Comparison of ENCODE assay signal across 1 cellular context in the genomic region with DNA sequence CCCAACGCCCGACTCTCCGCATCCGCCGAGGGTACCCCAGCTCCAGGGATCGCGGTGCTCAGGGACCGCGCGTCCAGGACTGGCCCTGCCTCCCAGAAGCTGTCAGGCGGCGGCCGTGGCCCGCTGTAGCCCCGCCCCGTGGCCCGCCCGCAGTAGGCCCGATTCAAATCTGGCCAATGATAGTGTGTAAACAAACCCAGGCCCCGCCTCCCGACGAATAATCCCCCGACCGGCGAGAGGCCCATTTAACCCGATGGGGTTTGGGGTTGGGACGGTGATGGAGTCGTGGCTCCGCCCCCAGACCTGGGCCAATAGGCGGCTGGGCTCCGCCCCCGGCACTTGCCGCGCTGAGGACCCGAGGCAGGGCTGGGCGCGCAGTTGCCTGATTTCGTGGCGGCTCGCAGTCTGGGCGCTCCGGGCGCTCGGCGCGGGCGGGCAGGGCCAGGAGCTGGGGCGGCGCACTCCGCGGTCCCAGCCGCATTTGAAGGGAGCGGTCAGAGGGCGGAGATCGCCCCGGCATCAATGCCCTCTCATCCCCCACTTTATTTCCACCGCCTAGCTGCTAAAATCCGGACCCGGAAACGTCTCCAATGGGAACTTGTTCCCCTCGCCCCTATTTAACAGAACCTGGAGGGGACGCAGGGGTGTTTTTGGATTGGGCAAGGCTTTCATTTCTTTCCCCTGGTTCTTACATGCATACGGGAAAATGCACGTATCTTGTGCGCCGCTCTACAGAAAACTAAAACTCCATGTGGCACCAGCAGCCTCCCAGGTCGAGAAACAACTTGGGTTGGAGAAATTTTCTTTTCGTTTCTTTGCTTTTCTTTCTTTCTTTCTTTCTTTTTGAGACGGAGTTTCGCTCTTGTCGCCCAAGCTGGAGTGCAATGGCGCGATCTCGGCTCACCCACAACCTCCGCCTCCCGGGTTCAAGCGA.
A peak's percentile ranks its signal among the peaks of the same experiment; 100 is the strongest.
TF ChIP-seq lines count a peak whose summit lies in the region.

No MANE protein-coding gene starts in this region.

TF ChIP-seq in K562, 482 proteins besides CTCF, POLR2A, EP300 and RAD21 (continued from another document and continues in another):
- TF ChIP-seq, protein P1, sequence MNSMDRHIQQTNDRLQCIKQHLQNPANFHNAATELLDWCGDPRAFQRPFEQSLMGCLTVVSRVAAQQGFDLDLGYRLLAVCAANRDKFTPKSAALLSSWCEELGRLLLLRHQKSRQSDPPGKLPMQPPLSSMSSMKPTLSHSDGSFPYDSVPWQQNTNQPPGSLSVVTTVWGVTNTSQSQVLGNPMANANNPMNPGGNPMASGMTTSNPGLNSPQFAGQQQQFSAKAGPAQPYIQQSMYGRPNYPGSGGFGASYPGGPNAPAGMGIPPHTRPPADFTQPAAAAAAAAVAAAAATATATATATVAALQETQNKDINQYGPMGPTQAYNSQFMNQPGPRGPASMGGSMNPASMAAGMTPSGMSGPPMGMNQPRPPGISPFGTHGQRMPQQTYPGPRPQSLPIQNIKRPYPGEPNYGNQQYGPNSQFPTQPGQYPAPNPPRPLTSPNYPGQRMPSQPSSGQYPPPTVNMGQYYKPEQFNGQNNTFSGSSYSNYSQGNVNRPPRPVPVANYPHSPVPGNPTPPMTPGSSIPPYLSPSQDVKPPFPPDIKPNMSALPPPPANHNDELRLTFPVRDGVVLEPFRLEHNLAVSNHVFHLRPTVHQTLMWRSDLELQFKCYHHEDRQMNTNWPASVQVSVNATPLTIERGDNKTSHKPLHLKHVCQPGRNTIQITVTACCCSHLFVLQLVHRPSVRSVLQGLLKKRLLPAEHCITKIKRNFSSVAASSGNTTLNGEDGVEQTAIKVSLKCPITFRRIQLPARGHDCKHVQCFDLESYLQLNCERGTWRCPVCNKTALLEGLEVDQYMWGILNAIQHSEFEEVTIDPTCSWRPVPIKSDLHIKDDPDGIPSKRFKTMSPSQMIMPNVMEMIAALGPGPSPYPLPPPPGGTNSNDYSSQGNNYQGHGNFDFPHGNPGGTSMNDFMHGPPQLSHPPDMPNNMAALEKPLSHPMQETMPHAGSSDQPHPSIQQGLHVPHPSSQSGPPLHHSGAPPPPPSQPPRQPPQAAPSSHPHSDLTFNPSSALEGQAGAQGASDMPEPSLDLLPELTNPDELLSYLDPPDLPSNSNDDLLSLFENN (IDR thresholded peaks at IDR 0.05; ENCODE audit: low read depth in 2 of 2, low read length in 2 of 2) = 0 out of 4 replicates have a peak, but pooled peaks of 1 of the 2 experiments have one; percentile 26
- TF ChIP-seq ZBED1 (IDR thresholded peaks at IDR 0.05) = peak; percentile 47; the same call in 1 of the 2 replicates
- TF ChIP-seq, protein P2, sequence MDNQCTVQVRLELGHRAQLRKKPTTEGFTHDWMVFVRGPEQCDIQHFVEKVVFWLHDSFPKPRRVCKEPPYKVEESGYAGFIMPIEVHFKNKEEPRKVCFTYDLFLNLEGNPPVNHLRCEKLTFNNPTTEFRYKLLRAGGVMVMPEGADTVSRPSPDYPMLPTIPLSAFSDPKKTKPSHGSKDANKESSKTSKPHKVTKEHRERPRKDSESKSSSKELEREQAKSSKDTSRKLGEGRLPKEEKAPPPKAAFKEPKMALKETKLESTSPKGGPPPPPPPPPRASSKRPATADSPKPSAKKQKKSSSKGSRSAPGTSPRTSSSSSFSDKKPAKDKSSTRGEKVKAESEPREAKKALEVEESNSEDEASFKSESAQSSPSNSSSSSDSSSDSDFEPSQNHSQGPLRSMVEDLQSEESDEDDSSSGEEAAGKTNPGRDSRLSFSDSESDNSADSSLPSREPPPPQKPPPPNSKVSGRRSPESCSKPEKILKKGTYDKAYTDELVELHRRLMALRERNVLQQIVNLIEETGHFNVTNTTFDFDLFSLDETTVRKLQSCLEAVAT (IDR thresholded peaks at IDR 0.05) = peak in 1 of 2 experiments; percentile 97; a peak in 2 of 4 replicates
- peak; percentile 88 for TF ChIP-seq MYBL2 (IDR thresholded peaks at IDR 0.05; ENCODE audit: low read depth)
- TF ChIP-seq MYBL2 (CRISPR knock-in tag; IDR thresholded peaks at IDR 0.05; ENCODE audit: borderline replicate concordance) = no peak
- no peak for TF ChIP-seq ZC3H4 (CRISPR knock-in tag; IDR thresholded peaks at IDR 0.05; ENCODE audit: borderline replicate concordance)
- TF ChIP-seq PRPF4 (IDR thresholded peaks at IDR 0.05; ENCODE audit: insufficient read depth, low read depth, low read length, poor library complexity, severe bottlenecking) = no peak
- peak; percentile 86 to 88 for TF ChIP-seq NRF1 (conservative IDR thresholded peaks at IDR 0.05 in 1 of 2, IDR thresholded peaks at IDR 0.05 in 1 of 2)
- peak; percentile 27; the same call in 1 of the 2 replicates for TF ChIP-seq ZNF143 (CRISPR knock-in tag; IDR thresholded peaks at IDR 0.05)
- TF ChIP-seq, protein P3, sequence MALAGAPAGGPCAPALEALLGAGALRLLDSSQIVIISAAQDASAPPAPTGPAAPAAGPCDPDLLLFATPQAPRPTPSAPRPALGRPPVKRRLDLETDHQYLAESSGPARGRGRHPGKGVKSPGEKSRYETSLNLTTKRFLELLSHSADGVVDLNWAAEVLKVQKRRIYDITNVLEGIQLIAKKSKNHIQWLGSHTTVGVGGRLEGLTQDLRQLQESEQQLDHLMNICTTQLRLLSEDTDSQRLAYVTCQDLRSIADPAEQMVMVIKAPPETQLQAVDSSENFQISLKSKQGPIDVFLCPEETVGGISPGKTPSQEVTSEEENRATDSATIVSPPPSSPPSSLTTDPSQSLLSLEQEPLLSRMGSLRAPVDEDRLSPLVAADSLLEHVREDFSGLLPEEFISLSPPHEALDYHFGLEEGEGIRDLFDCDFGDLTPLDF (CRISPR knock-in tag; IDR thresholded peaks at IDR 0.05) = peak; percentile 79
- peak; percentile 71 for TF ChIP-seq POLR2B (IDR thresholded peaks at IDR 0.05; ENCODE audit: low read depth, partially characterized antibody)
- TF ChIP-seq RBBP5 (IDR thresholded peaks at IDR 0.05; ENCODE audit: borderline replicate concordance, insufficient read depth, low read length, poor library complexity, severe bottlenecking) = peak; percentile 50
- peak; percentile 77 for TF ChIP-seq RB1 (IDR thresholded peaks at IDR 0.05; ENCODE audit: low read depth)
- TF ChIP-seq, protein P4, sequence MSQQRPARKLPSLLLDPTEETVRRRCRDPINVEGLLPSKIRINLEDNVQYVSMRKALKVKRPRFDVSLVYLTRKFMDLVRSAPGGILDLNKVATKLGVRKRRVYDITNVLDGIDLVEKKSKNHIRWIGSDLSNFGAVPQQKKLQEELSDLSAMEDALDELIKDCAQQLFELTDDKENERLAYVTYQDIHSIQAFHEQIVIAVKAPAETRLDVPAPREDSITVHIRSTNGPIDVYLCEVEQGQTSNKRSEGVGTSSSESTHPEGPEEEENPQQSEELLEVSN (IDR thresholded peaks at IDR 0.05; ENCODE audit: borderline replicate concordance in 1 of 2, extremely low read depth in 1 of 2, insufficient read depth in 1 of 2, insufficient read length in 1 of 2, low read depth in 1 of 2, low read length in 1 of 2, poor library complexity in 1 of 2, severe bottlenecking in 1 of 2) = peak; percentile 29 to 66
- no peak for TF ChIP-seq JUN (IDR thresholded peaks at IDR 0.05; ENCODE audit: borderline replicate concordance, low read depth, low read length)
- TF ChIP-seq JUN (CRISPR knock-in tag; IDR thresholded peaks at IDR 0.05; ENCODE audit: borderline replicate concordance) = peak; percentile 96; the same call in 1 of the 2 replicates
- TF ChIP-seq HNRNPLL (IDR thresholded peaks at IDR 0.05; ENCODE audit: low read depth, low read length, poor library complexity, severe bottlenecking) = peak; percentile 68
- TF ChIP-seq U2AF1 (optimal IDR thresholded peaks at IDR 0.05; ENCODE audit: low read depth, low read length) = peak; percentile 76
- TF ChIP-seq, protein P5, sequence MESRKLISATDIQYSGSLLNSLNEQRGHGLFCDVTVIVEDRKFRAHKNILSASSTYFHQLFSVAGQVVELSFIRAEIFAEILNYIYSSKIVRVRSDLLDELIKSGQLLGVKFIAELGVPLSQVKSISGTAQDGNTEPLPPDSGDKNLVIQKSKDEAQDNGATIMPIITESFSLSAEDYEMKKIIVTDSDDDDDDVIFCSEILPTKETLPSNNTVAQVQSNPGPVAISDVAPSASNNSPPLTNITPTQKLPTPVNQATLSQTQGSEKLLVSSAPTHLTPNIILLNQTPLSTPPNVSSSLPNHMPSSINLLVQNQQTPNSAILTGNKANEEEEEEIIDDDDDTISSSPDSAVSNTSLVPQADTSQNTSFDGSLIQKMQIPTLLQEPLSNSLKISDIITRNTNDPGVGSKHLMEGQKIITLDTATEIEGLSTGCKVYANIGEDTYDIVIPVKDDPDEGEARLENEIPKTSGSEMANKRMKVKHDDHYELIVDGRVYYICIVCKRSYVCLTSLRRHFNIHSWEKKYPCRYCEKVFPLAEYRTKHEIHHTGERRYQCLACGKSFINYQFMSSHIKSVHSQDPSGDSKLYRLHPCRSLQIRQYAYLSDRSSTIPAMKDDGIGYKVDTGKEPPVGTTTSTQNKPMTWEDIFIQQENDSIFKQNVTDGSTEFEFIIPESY (CRISPR knock-in tag; IDR thresholded peaks at IDR 0.05) = peak; percentile 66
- peak; percentile 2; the same call in 1 of the 2 replicates for TF ChIP-seq JUND (IDR thresholded peaks at IDR 0.05; ENCODE audit: borderline replicate concordance, low read depth, low read length)
- peak; percentile 50; the same call in 1 of the 3 replicates for TF ChIP-seq JUND (tag; IDR thresholded peaks at IDR 0.05; ENCODE audit: borderline replicate concordance, low read depth, low read length)
- TF ChIP-seq ZNF668 (CRISPR knock-in tag; IDR thresholded peaks at IDR 0.05) = no peak
- no peak for TF ChIP-seq ASH1L (IDR thresholded peaks at IDR 0.05; ENCODE audit: borderline replicate concordance, low read depth, partially characterized antibody)
- no peak for TF ChIP-seq SIRT6 (IDR thresholded peaks at IDR 0.05; ENCODE audit: low read depth, low read length)
- TF ChIP-seq CBX1 (IDR thresholded peaks at IDR 0.05; ENCODE audit: low read depth) = 0 out of 2 replicates have a peak, but pooled peaks have one; percentile 59
- TF ChIP-seq, protein P6, sequence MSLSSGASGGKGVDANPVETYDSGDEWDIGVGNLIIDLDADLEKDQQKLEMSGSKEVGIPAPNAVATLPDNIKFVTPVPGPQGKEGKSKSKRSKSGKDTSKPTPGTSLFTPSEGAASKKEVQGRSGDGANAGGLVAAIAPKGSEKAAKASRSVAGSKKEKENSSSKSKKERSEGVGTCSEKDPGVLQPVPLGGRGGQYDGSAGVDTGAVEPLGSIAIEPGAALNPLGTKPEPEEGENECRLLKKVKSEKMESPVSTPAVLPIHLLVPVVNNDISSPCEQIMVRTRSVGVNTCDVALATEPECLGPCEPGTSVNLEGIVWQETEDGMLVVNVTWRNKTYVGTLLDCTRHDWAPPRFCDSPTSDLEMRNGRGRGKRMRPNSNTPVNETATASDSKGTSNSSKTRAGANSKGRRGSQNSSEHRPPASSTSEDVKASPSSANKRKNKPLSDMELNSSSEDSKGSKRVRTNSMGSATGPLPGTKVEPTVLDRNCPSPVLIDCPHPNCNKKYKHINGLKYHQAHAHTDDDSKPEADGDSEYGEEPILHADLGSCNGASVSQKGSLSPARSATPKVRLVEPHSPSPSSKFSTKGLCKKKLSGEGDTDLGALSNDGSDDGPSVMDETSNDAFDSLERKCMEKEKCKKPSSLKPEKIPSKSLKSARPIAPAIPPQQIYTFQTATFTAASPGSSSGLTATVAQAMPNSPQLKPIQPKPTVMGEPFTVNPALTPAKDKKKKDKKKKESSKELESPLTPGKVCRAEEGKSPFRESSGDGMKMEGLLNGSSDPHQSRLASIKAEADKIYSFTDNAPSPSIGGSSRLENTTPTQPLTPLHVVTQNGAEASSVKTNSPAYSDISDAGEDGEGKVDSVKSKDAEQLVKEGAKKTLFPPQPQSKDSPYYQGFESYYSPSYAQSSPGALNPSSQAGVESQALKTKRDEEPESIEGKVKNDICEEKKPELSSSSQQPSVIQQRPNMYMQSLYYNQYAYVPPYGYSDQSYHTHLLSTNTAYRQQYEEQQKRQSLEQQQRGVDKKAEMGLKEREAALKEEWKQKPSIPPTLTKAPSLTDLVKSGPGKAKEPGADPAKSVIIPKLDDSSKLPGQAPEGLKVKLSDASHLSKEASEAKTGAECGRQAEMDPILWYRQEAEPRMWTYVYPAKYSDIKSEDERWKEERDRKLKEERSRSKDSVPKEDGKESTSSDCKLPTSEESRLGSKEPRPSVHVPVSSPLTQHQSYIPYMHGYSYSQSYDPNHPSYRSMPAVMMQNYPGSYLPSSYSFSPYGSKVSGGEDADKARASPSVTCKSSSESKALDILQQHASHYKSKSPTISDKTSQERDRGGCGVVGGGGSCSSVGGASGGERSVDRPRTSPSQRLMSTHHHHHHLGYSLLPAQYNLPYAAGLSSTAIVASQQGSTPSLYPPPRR (CRISPR knock-in tag; IDR thresholded peaks at IDR 0.05; ENCODE audit: borderline replicate concordance) = 0 out of 2 replicates have a peak, but pooled peaks have one; percentile 42
- no peak for TF ChIP-seq PML (IDR thresholded peaks at IDR 0.05; ENCODE audit: low read length)
- 0 out of 2 replicates have a peak, but pooled peaks have one; percentile 17 for TF ChIP-seq LCOR (CRISPR knock-in tag; IDR thresholded peaks at IDR 0.05)
- TF ChIP-seq SMAD1 (IDR thresholded peaks at IDR 0.05; ENCODE audit: low read depth, low read length, partially characterized antibody) = peak; percentile 70
- TF ChIP-seq, protein P7, sequence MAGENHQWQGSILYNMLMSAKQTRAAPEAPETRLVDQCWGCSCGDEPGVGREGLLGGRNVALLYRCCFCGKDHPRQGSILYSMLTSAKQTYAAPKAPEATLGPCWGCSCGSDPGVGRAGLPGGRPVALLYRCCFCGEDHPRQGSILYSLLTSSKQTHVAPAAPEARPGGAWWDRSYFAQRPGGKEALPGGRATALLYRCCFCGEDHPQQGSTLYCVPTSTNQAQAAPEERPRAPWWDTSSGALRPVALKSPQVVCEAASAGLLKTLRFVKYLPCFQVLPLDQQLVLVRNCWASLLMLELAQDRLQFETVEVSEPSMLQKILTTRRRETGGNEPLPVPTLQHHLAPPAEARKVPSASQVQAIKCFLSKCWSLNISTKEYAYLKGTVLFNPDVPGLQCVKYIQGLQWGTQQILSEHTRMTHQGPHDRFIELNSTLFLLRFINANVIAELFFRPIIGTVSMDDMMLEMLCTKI (IDR thresholded peaks at IDR 0.05; ENCODE audit: partially characterized antibody) = no peak
- TF ChIP-seq JUNB (CRISPR knock-in tag; conservative IDR thresholded peaks at IDR 0.05) = no peak
- TF ChIP-seq DPF2 (IDR thresholded peaks at IDR 0.05) = peak; percentile 19; the same call in 1 of the 2 replicates
- TF ChIP-seq ETS2 (tag; IDR thresholded peaks at IDR 0.05; ENCODE audit: borderline replicate concordance, poor library complexity, severe bottlenecking) = no peak
- TF ChIP-seq ZNF316 (IDR thresholded peaks at IDR 0.05) = peak; percentile 58; the same call in 1 of the 2 replicates
- peak; percentile 79; the same call in 1 of the 2 replicates for TF ChIP-seq ERF (CRISPR knock-in tag; IDR thresholded peaks at IDR 0.05)
- TF ChIP-seq GTF2E2 (tag; IDR thresholded peaks at IDR 0.05) = peak; percentile 55; the same call in 1 of the 2 replicates
- TF ChIP-seq KDM2B (CRISPR knock-in tag; IDR thresholded peaks at IDR 0.05) = peak; percentile 56; the same call in 1 of the 2 replicates
- 0 out of 2 replicates have a peak, but pooled peaks have one; percentile 31 for TF ChIP-seq GTF2F1 (IDR thresholded peaks at IDR 0.05; ENCODE audit: low read depth, low read length)
- peak; percentile 39 for TF ChIP-seq CREB1 (IDR thresholded peaks at IDR 0.05)
- TF ChIP-seq CREB1 (CRISPR knock-in tag; IDR thresholded peaks at IDR 0.05) = peak; percentile 74
- peak; percentile 4 for TF ChIP-seq ZFP36 (IDR thresholded peaks at IDR 0.05; ENCODE audit: low read depth, low read length, partially characterized antibody)
- TF ChIP-seq NONO (IDR thresholded peaks at IDR 0.05; ENCODE audit: low read depth in 2 of 2, low read length in 1 of 2) = peak; percentile 23 to 91; a peak in 2 of 4 replicates
- TF ChIP-seq FOXA1 (IDR thresholded peaks at IDR 0.05; ENCODE audit: borderline replicate concordance) = no peak
- peak; percentile 75 for TF ChIP-seq FIP1L1 (IDR thresholded peaks at IDR 0.05; ENCODE audit: low read depth, low read length, poor library complexity, severe bottlenecking)
- peak in 1 of 2 experiments; percentile 27; a peak in 1 of 4 replicates for TF ChIP-seq TRIM24 (IDR thresholded peaks at IDR 0.05)
